In genomic region chr14:93977790-93978581, GRCh38 we compare ENCODE assay signal across 9 cellular contexts. TPM values are rescaled to one million over a fixed set of nuclear protein-coding genes. Genes with fewer than 3 reads are reported as not detected.
DNase-seq lines count a peak whose midpoint lies in the region; ATAC-seq, FAIRE-seq and TF ChIP-seq lines count a peak whose summit lies in the region.
"Had no signal": no experiment of that assay in that cellular context is flagged by ENCODE, and none has a peak within 500 bp of the region (broad histone marks: within the 10 kb centered on the region; RNA-seq: fewer than 3 reads in every experiment).

No MANE protein-coding gene starts in this region.

- H3K9me3 ChIP-seq in lower lobe of right lung: no peaks in the 10 kb centered on the region
- H3K9me3 ChIP-seq in vagina: no peaks in the 10 kb centered on the region

- no peak for FAIRE-seq in H54 (lab: Jason Lieb, UNC)
- FAIRE-seq in D721Med (lab: Jason Lieb, UNC): no peak

- H3K27me3 ChIP-seq in lower lobe of right lung (ENCODE audit: low read depth): no peaks in the 10 kb centered on the region
- H3K27me3 ChIP-seq in vagina: no peaks in the 10 kb centered on the region

- H3K27ac ChIP-seq in lower lobe of right lung (no peak overlapping the region), vagina (peak overlapping the region; percentile 69)

- TF ChIP-seq CTCF in lower lobe of right lung (IDR thresholded peaks at IDR 0.05) (no peak), vagina (IDR thresholded peaks at IDR 0.05) (no peak), D721Med (IDR thresholded peaks at IDR 0.05; ENCODE audit: insufficient read depth, missing control alignments) (no peak)

- H3K4me3 ChIP-seq in lower lobe of right lung (no peak overlapping the region), vagina (no peak overlapping the region)

- TF ChIP-seq POLR2A in vagina (IDR thresholded peaks at IDR 0.05): no peak
- no peak for TF ChIP-seq POLR2A in H54 (IDR thresholded peaks at IDR 0.05; ENCODE audit: low read depth, low read length)

- peak; percentile 58 to 67 for DNase-seq in activated CD4-positive, alpha-beta T cell treated with anti-CD3 and anti-CD28 coated beads, Interleukin-2, amount 50 U/mL, for 4 hours
- DNase-seq in lower lobe of right lung (no peak), vagina (ENCODE audit: extremely low spot score in 2 of 2) (no peak), H54 (ENCODE audit: insufficient read length, low spot score) (no peak), D721Med (ENCODE audit: insufficient read length, low spot score) (no peak), NCI-H187 treated with DMSO at 0.1 percent for 48 hours (lab: John Stamatoyannopoulos, UW) (no peak)

- no peaks in the 10 kb centered on the region for H3K4me1 ChIP-seq in lower lobe of right lung
- peaks cover 11% of the 10 kb centered on the region for H3K4me1 ChIP-seq in vagina

- peak; percentile 48 for ATAC-seq in GM19023 (IDR thresholded peaks at IDR 0.05; ENCODE audit: unreplicated experiment)
- peak; percentile 76 for ATAC-seq in HG03175 (IDR thresholded peaks at IDR 0.05; ENCODE audit: unreplicated experiment)
- peak; percentile 22 to 25 for ATAC-seq in lower lobe of right lung

- H3K36me3 ChIP-seq in lower lobe of right lung: no peaks in the 10 kb centered on the region
- no peaks in the 10 kb centered on the region for H3K36me3 ChIP-seq in vagina

- intact Hi-C loops in lower lobe of right lung (cut with DNase I): no loop called here
- intact Hi-C loops in vagina (cut with DNase I): no loop called here

RNA-seq across cellular contexts. Expression of gene ASB2, which starts 1.6 kb away (rescaled TPM):
- total RNA-seq in lower lobe of right lung (2.4 TPM), vagina (24.1 TPM)
- total RNA-seq: HT1080 had no signal

RNA-seq across cellular contexts. Expression of gene CCDC197, which starts 19.1 kb away (rescaled TPM):
- not detected for total RNA-seq in lower lobe of right lung
- not detected for total RNA-seq in vagina
- total RNA-seq: HT1080 had no signal

RNA-seq across cellular contexts. Expression of gene OTUB2, which starts 48.2 kb away (rescaled TPM):
- total RNA-seq in lower lobe of right lung: 1.9 TPM
- 1.7 TPM for total RNA-seq in vagina

RNA-seq across cellular contexts. Expression of gene FAM181A, which starts 50.8 kb away (rescaled TPM):
- total RNA-seq in lower lobe of right lung (6.4 TPM), vagina (not detected)
- total RNA-seq: HT1080 had no signal

Comparison
In these comparisons a context has a peak if more than half of its experiments do, and no peak if none do; other contexts are left out.
1. ATAC-seq: peak in every context shown above with its lines; median percentile 76 in HG03175; 48 in GM19023; 24 in lower lobe of right lung.
2. DNase-seq: peak in activated CD4-positive, alpha-beta T cell treated with anti-CD3 and anti-CD28 coated beads, Interleukin-2, amount 50 U/mL, for 4 hours (2 of 2); none in lower lobe of right lung (single experiment), vagina (0 of 2), H54 (single experiment), D721Med (single experiment) and NCI-H187 treated with DMSO at 0.1 percent for 48 hours (single experiment).